ENCODE assay signal across 18 cellular contexts in the genomic region with DNA sequence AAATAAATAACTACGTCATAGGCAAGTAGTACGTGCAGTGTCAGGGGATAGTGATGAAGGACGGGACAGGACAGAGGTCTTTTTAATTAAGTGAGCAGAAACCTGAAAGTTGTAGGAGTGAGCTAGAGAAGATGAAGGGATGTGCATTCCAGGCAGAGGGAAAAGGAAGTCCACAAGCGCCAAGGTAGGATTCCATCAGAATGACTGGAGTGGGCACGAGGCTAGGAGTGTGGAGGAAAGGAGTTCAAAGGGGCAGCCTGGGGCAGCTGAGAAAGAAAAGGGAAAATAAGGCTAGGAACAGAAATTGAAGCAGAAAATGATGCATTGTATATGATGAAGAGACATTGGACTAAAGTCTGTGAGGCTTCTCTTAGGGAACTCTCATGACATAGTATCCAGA.
DNase-seq lines count a peak whose midpoint lies in the region; ATAC-seq and TF ChIP-seq lines count a peak whose summit lies in the region.
"Had no signal": no experiment of that assay in that cellular context is flagged by ENCODE, and none has a peak within 500 bp of the region (broad histone marks: within the 10 kb centered on the region; RNA-seq: fewer than 3 reads in every experiment).

No MANE protein-coding gene starts in this region.

- CTCF ChIA-PET in PC-3 (lab: Charles Lee), result no interaction called here

- H3K4me2 ChIP-seq in PC-3 (ENCODE audit: low read length), result no peak overlapping the region

- DNase-seq in M059J (ENCODE audit: low read depth), result peak; percentile 80
- DNase-seq in PC-3, result peak; percentile 31
- peak; percentile 11 for DNase-seq in dermis blood vessel endothelial cell
- no peak for DNase-seq in nephron progenitor cell
- DNase-seq in activated naive CD4-positive, alpha-beta T cell treated with Interleukin-2 at 50 U/mL for 16 hours, result no peak
- no peak for DNase-seq in stimulated activated effector memory CD8-positive, alpha-beta T cell treated with anti-CD3 and anti-CD28 coated beads, Interleukin-12 subunit alpha, Interleukin-12 subunit beta, amount 100 ng/mL, for 72 hours (ENCODE audit: low spot score in 2 of 2)
- DNase-seq in cardiac septum (ENCODE audit: low spot score), result no peak
- DNase-seq: ACHN; BE2C; C1 segment of cervical spinal cord; CD4-positive, CD25-positive, alpha-beta regulatory T cell; CD8-positive, alpha-beta memory T cell; COR-L47; DMS 273 treated with DMSO at 0.1 percent for 48 hours; DMS53; GDM1; H9 had no signal

- peaks cover 32% of the 10 kb centered on the region for H3K4me1 ChIP-seq in PC-3 (ENCODE audit: insufficient read depth, low read length)
- H3K4me1 ChIP-seq: BE2C had no signal

- H3K27ac ChIP-seq in PC-3 (ENCODE audit: low read length), result no peak overlapping the region

- no peaks in the 10 kb centered on the region for H4K20me1 ChIP-seq in PC-3 (ENCODE audit: low read length)

- no peaks in the 10 kb centered on the region for H3K9me2 ChIP-seq in PC-3 (replicated peaks; ENCODE audit: low read length)

- H3K27ac Mint-ChIP-seq in nephron progenitor cell, result peak overlapping the region; percentile 1
- H3K27ac Mint-ChIP-seq in stimulated activated effector memory CD8-positive, alpha-beta T cell treated with anti-CD3 and anti-CD28 coated beads, Interleukin-12 subunit alpha, Interleukin-12 subunit beta, amount 100 ng/mL, for 72 hours, result no peak overlapping the region
- H3K27ac Mint-ChIP-seq: CD4-positive, CD25-positive, alpha-beta regulatory T cell; CD8-positive, alpha-beta memory T cell; H9 had no signal

- no peaks in the 10 kb centered on the region for H3K36me3 ChIP-seq in PC-3 (ENCODE audit: low read depth, low read length)
- H3K36me3 ChIP-seq: BE2C had no signal

- POLR2A ChIA-PET in PC-3 (lab: Charles Lee; ENCODE audit: unreplicated experiment), result no interaction called here

- H3K4me3 Mint-ChIP-seq in nephron progenitor cell, result no peak overlapping the region
- no peak overlapping the region for H3K4me3 Mint-ChIP-seq in stimulated activated effector memory CD8-positive, alpha-beta T cell treated with anti-CD3 and anti-CD28 coated beads, Interleukin-12 subunit alpha, Interleukin-12 subunit beta, amount 100 ng/mL, for 72 hours
- H3K4me3 Mint-ChIP-seq: CD4-positive, CD25-positive, alpha-beta regulatory T cell; CD8-positive, alpha-beta memory T cell; H9 had no signal

- ATAC-seq in PC-3, result no peak
- no peak for ATAC-seq in stimulated activated effector memory CD8-positive, alpha-beta T cell treated with anti-CD3 and anti-CD28 coated beads, Interleukin-12 subunit alpha, Interleukin-12 subunit beta, amount 100 ng/mL, for 72 hours
- no peak for ATAC-seq in HG02610 (IDR thresholded peaks at IDR 0.05; ENCODE audit: unreplicated experiment)

- no peaks in the 10 kb centered on the region for H3F3A ChIP-seq in PC-3 (ENCODE audit: low read length, unreplicated experiment)

- H3K9ac ChIP-seq in PC-3 (ENCODE audit: low read length), result no peak overlapping the region

- intact Hi-C loops in PC-3 (cut with micrococcal nuclease) (loop anchor here (5.0 kb wide), 2 partner anchors 144 to 156 kb away; no protein-coding TSS in a partner anchor), cardiac septum (cut with DNase I) (no loop called here)

- H3K4me3 ChIP-seq in PC-3 (ENCODE audit: low read length), result no peak overlapping the region

- H3K79me2 ChIP-seq in PC-3 (ENCODE audit: low read length), result no peaks in the 10 kb centered on the region

- H3K4me1 Mint-ChIP-seq in nephron progenitor cell, result no peaks in the 10 kb centered on the region
- no peaks in the 10 kb centered on the region for H3K4me1 Mint-ChIP-seq in stimulated activated effector memory CD8-positive, alpha-beta T cell treated with anti-CD3 and anti-CD28 coated beads, Interleukin-12 subunit alpha, Interleukin-12 subunit beta, amount 100 ng/mL, for 72 hours
- H3K4me1 Mint-ChIP-seq: CD8-positive, alpha-beta memory T cell had no signal

- no TSS peak for BruUV-seq in PC-3 (replicated peaks; lab: Mats Ljungman, UMichigan)

- no peaks in the 10 kb centered on the region for H3K9me3 Mint-ChIP-seq in nephron progenitor cell
- peaks cover 8% of the 10 kb centered on the region for H3K9me3 Mint-ChIP-seq in stimulated activated effector memory CD8-positive, alpha-beta T cell treated with anti-CD3 and anti-CD28 coated beads, Interleukin-12 subunit alpha, Interleukin-12 subunit beta, amount 100 ng/mL, for 72 hours
- H3K9me3 Mint-ChIP-seq: H9 had no signal

- H3K27me3 ChIP-seq in PC-3 (ENCODE audit: low read length), result no peaks in the 10 kb centered on the region
- H3K27me3 ChIP-seq: BE2C had no signal

- TF ChIP-seq CTCF in PC-3 (conservative IDR thresholded peaks at IDR 0.05; ENCODE audit: low read depth, low read length) (no peak), nephron progenitor cell (IDR thresholded peaks at IDR 0.05) (no peak)

- no peaks in the 10 kb centered on the region for H3K36me3 Mint-ChIP-seq in nephron progenitor cell (ENCODE audit: low read depth)
- H3K36me3 Mint-ChIP-seq in stimulated activated effector memory CD8-positive, alpha-beta T cell treated with anti-CD3 and anti-CD28 coated beads, Interleukin-12 subunit alpha, Interleukin-12 subunit beta, amount 100 ng/mL, for 72 hours, result no peaks in the 10 kb centered on the region
- H3K36me3 Mint-ChIP-seq: CD4-positive, CD25-positive, alpha-beta regulatory T cell; CD8-positive, alpha-beta memory T cell had no signal

- no peaks in the 10 kb centered on the region for H3K9me3 ChIP-seq in PC-3 (ENCODE audit: low read length)
- H3K9me3 ChIP-seq: BE2C had no signal

- no peaks in the 10 kb centered on the region for H3K27me3 Mint-ChIP-seq in nephron progenitor cell (ENCODE audit: low read depth, poor library complexity)
- H3K27me3 Mint-ChIP-seq: CD8-positive, alpha-beta memory T cell had no signal

- 0 out of 2 replicates have a peak overlapping the region, but pooled peaks have one; percentile 22 for H2AFZ ChIP-seq in PC-3 (ENCODE audit: low read length)

Comparison
In these comparisons a context has a peak if more than half of its experiments do, and no peak if none do; other contexts are left out.
1. DNase-seq: peak in M059J (single experiment), PC-3 (single experiment) and dermis blood vessel endothelial cell (single experiment); none in nephron progenitor cell (single experiment), activated naive CD4-positive, alpha-beta T cell treated with Interleukin-2 at 50 U/mL for 16 hours (single experiment), stimulated activated effector memory CD8-positive, alpha-beta T cell treated with anti-CD3 and anti-CD28 coated beads, Interleukin-12 subunit alpha, Interleukin-12 subunit beta, amount 100 ng/mL, for 72 hours (0 of 2) and cardiac septum (single experiment).